In the genomic region with DNA sequence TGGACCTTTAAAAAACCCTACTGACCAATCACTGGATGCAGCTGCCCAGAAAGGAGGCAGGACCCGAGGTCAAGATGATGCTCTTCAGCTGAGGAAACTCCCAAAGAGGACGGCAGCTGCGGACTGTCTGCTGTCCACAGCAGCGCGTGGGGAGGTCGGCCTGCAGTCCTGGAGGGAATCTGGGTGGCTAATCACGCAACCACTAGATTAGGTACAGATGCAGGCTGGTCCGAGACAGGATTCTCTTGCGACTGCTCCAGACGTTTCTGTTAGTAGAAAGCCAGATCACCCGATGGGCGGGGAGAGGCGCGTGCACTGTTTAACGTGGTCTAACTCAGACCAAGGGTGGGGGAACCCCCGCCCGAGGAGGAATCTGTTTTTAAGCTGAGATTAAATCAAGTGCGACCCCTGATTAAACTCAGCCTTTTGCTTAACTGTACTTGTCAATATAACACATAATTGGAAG, we compare ENCODE assay signal across 1 cellular context.
TF ChIP-seq lines count a peak whose summit lies in the region.

No MANE protein-coding gene starts in this region.

TF ChIP-seq in endothelial cell of umbilical vein, 7 proteins besides CTCF, POLR2A, EP300 and RAD21:
- TF ChIP-seq JUN (IDR thresholded peaks at IDR 0.05; ENCODE audit: borderline replicate concordance, insufficient read depth, insufficient read length, low read depth) (no peak), FOS (IDR thresholded peaks at IDR 0.05; ENCODE audit: borderline replicate concordance, insufficient read depth, low read length) (no peak), POLR2AphosphoS5 (IDR thresholded peaks at IDR 0.05; ENCODE audit: insufficient read depth, low read depth, low read length) (no peak), EZH2 (IDR thresholded peaks at IDR 0.05; ENCODE audit: borderline replicate concordance, low read depth, low read length, severe bottlenecking) (no peak), MYC (IDR thresholded peaks at IDR 0.05; ENCODE audit: low read depth, low read length) (no peak), GATA2 (IDR thresholded peaks at IDR 0.05; ENCODE audit: insufficient read depth, insufficient read length, low read depth, low read length) (no peak)
- TF ChIP-seq, protein P1, sequence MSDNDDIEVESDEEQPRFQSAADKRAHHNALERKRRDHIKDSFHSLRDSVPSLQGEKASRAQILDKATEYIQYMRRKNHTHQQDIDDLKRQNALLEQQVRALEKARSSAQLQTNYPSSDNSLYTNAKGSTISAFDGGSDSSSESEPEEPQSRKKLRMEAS (IDR thresholded peaks at IDR 0.05; ENCODE audit: insufficient read depth, insufficient read length) = no peak
